ENCODE assay signal across 8 cellular contexts in genomic region chr15:23039917-23040281, GRCh38. TPM values are rescaled to one million over a fixed set of nuclear protein-coding genes. Genes with fewer than 3 reads are reported as not detected.
DNase-seq lines count a peak whose midpoint lies in the region; ATAC-seq and TF ChIP-seq lines count a peak whose summit lies in the region.

No MANE protein-coding gene starts in this region.

- peak; percentile 31 for ATAC-seq in GM19438 (IDR thresholded peaks at IDR 0.05; ENCODE audit: low read depth, unreplicated experiment)
- ATAC-seq in naive thymus-derived CD4-positive, alpha-beta T cell = peak; percentile 7

- no peaks in the 10 kb centered on the region for H3K9me3 ChIP-seq in naive thymus-derived CD4-positive, alpha-beta T cell (ENCODE audit: control insufficient read depth in 2 of 3, low read length in 3 of 3)

- TF ChIP-seq CTCF in dorsolateral prefrontal cortex (IDR thresholded peaks at IDR 0.05 in 54 of 56, conservative IDR thresholded peaks at IDR 0.05 in 2 of 56; ENCODE audit: low read depth in 1 of 56, partially characterized antibody in 56 of 56) = peak in 2 of 56 donors; percentile 3 to 17

- peaks cover 0 to 21% (median 3%) of the 10 kb centered on the region in 5 donors for H3K36me3 Mint-ChIP-seq in naive thymus-derived CD4-positive, alpha-beta T cell

- DNase-seq in Jurkat, Clone E6-1 (ENCODE audit: low read depth, low spot score) = no peak
- DNase-seq in dorsolateral prefrontal cortex = no peak
- DNase-seq in naive thymus-derived CD4-positive, alpha-beta T cell = no peak
- DNase-seq in KG1 (lab: John Stamatoyannopoulos, UW) = no peak
- DNase-seq in NCI-H2081 (lab: John Stamatoyannopoulos, UW) = no peak
- no peak for DNase-seq in head of caudate nucleus
- no peak for DNase-seq in GF-D8 (lab: John Stamatoyannopoulos, UW)

- peaks cover 11 to 39% (median 22%) of the 10 kb centered on the region in 7 donors for H3K4me1 Mint-ChIP-seq in naive thymus-derived CD4-positive, alpha-beta T cell

- H3K4me3 Mint-ChIP-seq in naive thymus-derived CD4-positive, alpha-beta T cell = peak overlapping the region; percentile 85 to 96 (median 90)

- peak overlapping the region; percentile 83 for H3K4me3 ChIP-seq in Jurkat, Clone E6-1 (ENCODE audit: low read length)
- peak overlapping the region; percentile 54 to 98 (median 76) for H3K4me3 ChIP-seq in dorsolateral prefrontal cortex
- peak overlapping the region; percentile 78 for H3K4me3 ChIP-seq in naive thymus-derived CD4-positive, alpha-beta T cell (ENCODE audit: low read length)

- intact Hi-C loops in dorsolateral prefrontal cortex (cut with DNase I) = loop anchor here (5.0 kb wide), 3 partner anchors 58 to 432 kb away; partner anchors contain the start of genes CYFIP1 (in 1 of the 2) and NIPA2 (in 1 of the 2)
- intact Hi-C loops in naive thymus-derived CD4-positive, alpha-beta T cell (cut with micrococcal nuclease) = loop anchor here (1.0 to 5.0 kb wide), 6 partner anchors 61 to 527 kb away; partner anchors contain the start of genes NIPA1 (in 2 of the 2), NIPA2 (in 2 of the 2) and MKRN3 (in 1 of the 2)
- intact Hi-C loops in head of caudate nucleus (cut with DNase I) = no loop called here

- no peaks in the 10 kb centered on the region for H3K9me3 Mint-ChIP-seq in naive thymus-derived CD4-positive, alpha-beta T cell

- H3K27ac Mint-ChIP-seq in naive thymus-derived CD4-positive, alpha-beta T cell = peak overlapping the region in 8 of 9 donors; percentile 54 to 92 (median 84)

- CTCF ChIA-PET in naive thymus-derived CD4-positive, alpha-beta T cell (lab: Charles Lee) = no interaction called here

- H3K27me3 Mint-ChIP-seq in naive thymus-derived CD4-positive, alpha-beta T cell = no peaks in the 10 kb centered on the region

- no peaks in the 10 kb centered on the region for H3K27me3 ChIP-seq in dorsolateral prefrontal cortex
- no peaks in the 10 kb centered on the region for H3K27me3 ChIP-seq in naive thymus-derived CD4-positive, alpha-beta T cell (ENCODE audit: control insufficient read depth in 2 of 2, insufficient read depth in 2 of 2, low read length in 2 of 2)

- H3K36me3 ChIP-seq in naive thymus-derived CD4-positive, alpha-beta T cell (ENCODE audit: control insufficient read depth in 2 of 3, insufficient read depth in 3 of 3, low read length in 3 of 3) = peaks cover 0 to 6% (median 5%) of the 10 kb centered on the region in 3 experiments

- H3K27ac ChIP-seq in dorsolateral prefrontal cortex = peak overlapping the region in 56 of 59 donors; percentile 25 to 94 (median 80)
- peak overlapping the region; percentile 62 for H3K27ac ChIP-seq in naive thymus-derived CD4-positive, alpha-beta T cell (ENCODE audit: low read depth, low read length)

- H3K4me1 ChIP-seq in naive thymus-derived CD4-positive, alpha-beta T cell (ENCODE audit: control insufficient read depth in 2 of 2, insufficient read depth in 2 of 2, low read length in 2 of 2) = peaks cover 13 to 14% of the 10 kb centered on the region in 2 donors

- POLR2A ChIA-PET in naive thymus-derived CD4-positive, alpha-beta T cell (lab: Charles Lee) = interaction anchor here (0.9 to 1.3 kb wide), 3 partner anchors 12 to 46 kb away, joined by 3 to 5 read pairs (median 3); no protein-coding TSS in a partner anchor

RNA-seq across cellular contexts. Expression of gene TUBGCP5, which starts 0.5 kb away (rescaled TPM):
- 41.1 TPM for polyA plus RNA-seq in Jurkat, Clone E6-1 (2012; ENCODE audit: insufficient read depth, insufficient read length)
- 10 to 100 TPM; 15.4 to 49.6 (median 31.7) TPM for total RNA-seq in dorsolateral prefrontal cortex
- 10 to 100 TPM; 15.7 to 28.6 (median 23.5) TPM for total RNA-seq in naive thymus-derived CD4-positive, alpha-beta T cell
- 1 to 10 TPM; 5.7 to 8.1 TPM for polyA plus RNA-seq in naive thymus-derived CD4-positive, alpha-beta T cell

RNA-seq across cellular contexts. Expression of gene CYFIP1, which starts 59.7 kb away (rescaled TPM):
- 46.5 TPM for polyA plus RNA-seq in Jurkat, Clone E6-1 (2012; ENCODE audit: insufficient read depth, insufficient read length)
- 100 to 1,000 TPM in 18 of 120 experiments, 10 to 100 TPM in 102; 46.3 to 138 (median 84.8) TPM for total RNA-seq in dorsolateral prefrontal cortex
- 10 to 100 TPM in 4 of 5 experiments, 1 to 10 TPM in 1; 3.8 to 37.8 (median 10.4) TPM for total RNA-seq in naive thymus-derived CD4-positive, alpha-beta T cell
- under 1 TPM; 0.40 to 0.95 TPM for polyA plus RNA-seq in naive thymus-derived CD4-positive, alpha-beta T cell
